Comparison of ENCODE assay signal across 12 cellular contexts in the genomic region with DNA sequence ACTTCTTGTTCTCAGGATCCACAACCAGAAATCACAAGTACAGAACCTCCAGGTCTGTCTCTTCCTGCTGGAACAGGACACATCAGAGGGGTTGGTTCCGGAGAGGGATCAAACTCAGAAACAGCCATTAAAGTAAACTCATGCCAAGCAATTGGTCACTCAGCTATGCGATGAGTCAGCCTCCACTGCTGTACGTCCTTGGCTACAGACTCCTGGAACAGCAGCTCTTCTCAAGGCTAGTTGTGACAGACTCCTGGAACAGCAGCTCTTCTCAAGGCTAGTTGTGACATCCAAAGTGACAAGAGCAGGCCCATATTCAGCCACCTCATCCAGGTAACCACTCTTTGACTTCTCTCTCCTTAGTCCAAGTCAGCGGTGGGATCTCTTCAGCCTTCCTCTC. TPM values are rescaled to one million over a fixed set of nuclear protein-coding genes. Genes with fewer than 3 reads are reported as not detected.
A peak's percentile ranks its signal among the peaks of the same experiment; 100 is the strongest.
DNase-seq lines count a peak whose midpoint lies in the region; ATAC-seq and TF ChIP-seq lines count a peak whose summit lies in the region.
"Had no signal": no experiment of that assay in that cellular context is flagged by ENCODE, and none has a peak within 500 bp of the region (broad histone marks: within the 10 kb centered on the region; RNA-seq: fewer than 3 reads in every experiment).

A gene with protein sequence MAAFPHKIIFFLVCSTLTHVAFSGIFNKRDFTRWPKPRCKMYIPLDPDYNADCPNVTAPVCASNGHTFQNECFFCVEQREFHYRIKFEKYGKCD (plus strand): TSS at position 239 of the 400 bp plus-strand sequence. CDS start 1,279 bp downstream, outside the sequence.

- peak within 1 kb of the TSS; percentile 87 for H2AFZ ChIP-seq in HCT116 (ENCODE audit: low read depth, low read length, poor library complexity, severe bottlenecking)
- peak within 1 kb of the TSS; percentile 53; the same call in 1 of the 2 replicates for H2AFZ ChIP-seq in SK-N-SH (ENCODE audit: low read depth)

- no peak within 1 kb of the TSS for H3K27ac ChIP-seq in HCT116 (ENCODE audit: low read depth, low read length)
- no peak within 1 kb of the TSS for H3K27ac ChIP-seq in SK-N-SH (ENCODE audit: low read depth in 2 of 2, low read length in 1 of 2)
- no peak within 1 kb of the TSS for H3K27ac ChIP-seq in substantia nigra (ENCODE audit: low read depth, low read length, poor library complexity, severe bottlenecking)

- TF ChIP-seq RAD21 in HCT116 (IDR thresholded peaks at IDR 0.05; ENCODE audit: low read depth): no peak
- TF ChIP-seq RAD21 in SK-N-SH (IDR thresholded peaks at IDR 0.05; ENCODE audit: low read length): no peak

- TF ChIP-seq EP300 in SK-N-SH (IDR thresholded peaks at IDR 0.05; ENCODE audit: borderline replicate concordance in 1 of 2, low read depth in 1 of 2, low read length in 1 of 2): no peak

- H3K36me3 ChIP-seq in HCT116 (ENCODE audit: control insufficient read depth in 1 of 2, insufficient read depth in 2 of 2, low read length in 2 of 2): no peaks in the 10 kb centered on the region
- H3K36me3 ChIP-seq in SK-N-SH (replicated peaks in 1 of 2; ENCODE audit: control insufficient read depth in 1 of 2, insufficient read depth in 2 of 2, low read length in 1 of 2): no peaks in the 10 kb centered on the region

- H3K4me3 ChIP-seq in HCT116 (replicated peaks in 1 of 2; ENCODE audit: low read depth in 1 of 2, low read length in 2 of 2) (no peak within 1 kb of the TSS), SK-N-SH (ENCODE audit: low read depth in 2 of 2, low read length in 1 of 2) (no peak within 1 kb of the TSS), fibroblast of the aortic adventitia (ENCODE audit: low read depth, low read length) (no peak within 1 kb of the TSS)

- intact Hi-C loops in HCT116 (cut with micrococcal nuclease): no loop called here

- BruUV-seq in HCT116 (replicated peaks; lab: Mats Ljungman, UMichigan): no TSS peak

- WGBS in SK-N-SH (ENCODE audit: low lambda C conversion rate): 51% methylated on average over 4 of the region's 4 CpGs

- TF ChIP-seq CTCF in HCT116 (IDR thresholded peaks at IDR 0.05 in 2 of 3, conservative IDR thresholded peaks at IDR 0.05 in 1 of 3; ENCODE audit: borderline replicate concordance in 1 of 3, insufficient read depth in 1 of 3, low read depth in 2 of 3, low read length in 2 of 3): no peak
- TF ChIP-seq CTCF in SK-N-SH (IDR thresholded peaks at IDR 0.05): no peak
- TF ChIP-seq CTCF in fibroblast of the aortic adventitia (IDR thresholded peaks at IDR 0.05; ENCODE audit: insufficient read depth, low read length): no peak

- H3K27me3 ChIP-seq in HCT116 (ENCODE audit: insufficient read depth, low read length): no peaks in the 10 kb centered on the region
- H3K27me3 ChIP-seq in SK-N-SH (ENCODE audit: insufficient read depth): no peaks in the 10 kb centered on the region

- peak; percentile 26 for DNase-seq in HCT116 (ENCODE audit: low read depth, low spot score)
- no peak for DNase-seq in SK-N-SH
- DNase-seq in fibroblast of the aortic adventitia (ENCODE audit: low read depth): peak; percentile 52
- DNase-seq in stromal cell of bone marrow (ENCODE audit: low read depth): peak; percentile 65
- DNase-seq in ecto neural progenitor cell (ENCODE audit: low spot score): no peak
- no peak for DNase-seq in G401 (ENCODE audit: low spot score)
- no peak for DNase-seq in substantia nigra (lab: John Stamatoyannopoulos, UW)
- DNase-seq: activated CD4-positive, alpha-beta memory T cell treated with anti-CD3 and anti-CD28 coated beads, Interleukin-2, amount 10 ng/mL, durations not matched to agents 7 days and 5 days; activated naive CD8-positive, alpha-beta T cell treated with anti-CD3 and anti-CD28 coated beads, Interleukin-2, amount 50 U/mL, for 24 hours; NCI-H2227 treated with DMSO at 0.1 percent for 48 hours; stimulated activated naive CD8-positive, alpha-beta T cell treated with anti-CD3 and anti-CD28 coated beads, Interleukin-15, amount 100 ng/mL, for 72 hours had no signal

- ATAC-seq in HCT116: peak; percentile 78
- ATAC-seq: activated naive CD8-positive, alpha-beta T cell treated with anti-CD3 and anti-CD28 coated beads, Interleukin-2, amount 50 U/mL, for 24 hours; stimulated activated naive CD8-positive, alpha-beta T cell treated with anti-CD3 and anti-CD28 coated beads, Interleukin-15, amount 100 ng/mL, for 72 hours had no signal

- no peaks in the 10 kb centered on the region for H3F3A ChIP-seq in SK-N-SH (replicated peaks; ENCODE audit: insufficient read depth)

- peak within 1 kb of the TSS; percentile 50 for H3K4me2 ChIP-seq in HCT116 (ENCODE audit: low read length)
- no peak within 1 kb of the TSS for H3K4me2 ChIP-seq in SK-N-SH

- CTCF ChIA-PET in HCT116 (lab: Charles Lee): interaction anchor here (1.8 kb wide), 1 partner anchor 463 kb away, joined by 4 read pairs; no protein-coding TSS in a partner anchor
- CTCF ChIA-PET in SK-N-SH (lab: Yijun Ruan, JAX): no interaction called here

- H3K4me1 ChIP-seq in HCT116 (ENCODE audit: control insufficient read depth in 1 of 2, insufficient read depth in 2 of 2, low read length in 2 of 2) (peaks cover 0 to 7% of the 10 kb centered on the region in 2 experiments; a peak in 2 of 4 replicates), SK-N-SH (ENCODE audit: control insufficient read depth in 1 of 2, insufficient read depth in 2 of 2, low read depth in 1 of 2, low read length in 1 of 2) (no peaks in the 10 kb centered on the region)

- POLR2A ChIA-PET in HCT116 (lab: Charles Lee) (no interaction called here), SK-N-SH (lab: Yijun Ruan, JAX) (no interaction called here)

- H3K9ac ChIP-seq in HCT116 (ENCODE audit: low read length) (no peak within 1 kb of the TSS), SK-N-SH (no peak within 1 kb of the TSS)

- in situ Hi-C loops in G401 (cut with HindIII; ENCODE audit: low sequenced_read_pairs): no loop called here

- H4K20me1 ChIP-seq in HCT116 (ENCODE audit: insufficient read depth) (no peaks in the 10 kb centered on the region), SK-N-SH (ENCODE audit: insufficient read depth) (no peaks in the 10 kb centered on the region)

- H3K9me3 ChIP-seq in HCT116 (ENCODE audit: control insufficient read depth in 1 of 2, insufficient read depth in 1 of 2, low read depth in 1 of 2, low read length in 2 of 2) (no peaks in the 10 kb centered on the region), SK-N-SH (no peaks in the 10 kb centered on the region)

- RAD21 ChIA-PET in HCT116 (lab: Charles Lee; ENCODE audit: low non-redundant PET in 1 of 2, low total read pairs in 2 of 2, uncharacterized antibody in 2 of 2, unreplicated experiment in 2 of 2): no interaction called here

- H3K9me2 ChIP-seq in HCT116 (ENCODE audit: insufficient read depth) (no peaks in the 10 kb centered on the region), SK-N-SH (no peaks in the 10 kb centered on the region)

- TF ChIP-seq POLR2A in HCT116 (IDR thresholded peaks at IDR 0.05; ENCODE audit: borderline replicate concordance, extremely low read depth, insufficient read depth, insufficient read length): no peak

- H3K79me2 ChIP-seq in HCT116 (ENCODE audit: insufficient read depth, low read length) (no peaks in the 10 kb centered on the region), SK-N-SH (ENCODE audit: insufficient read depth) (no peaks in the 10 kb centered on the region)

TF ChIP-seq in HCT116, 20 proteins besides CTCF, POLR2A, EP300 and RAD21 (continues in another document):
- TF ChIP-seq EZH2phosphoT487 (IDR thresholded peaks at IDR 0.05; ENCODE audit: borderline replicate concordance) (no peak), TCF7L2 (IDR thresholded peaks at IDR 0.05; ENCODE audit: borderline replicate concordance, extremely low read depth, insufficient read depth, insufficient read length) (peak; percentile 42), FOSL1 (IDR thresholded peaks at IDR 0.05; ENCODE audit: low read depth) (peak; percentile 39; the same call in 1 of the 2 replicates), POLR2AphosphoS5 (IDR thresholded peaks at IDR 0.05; ENCODE audit: low read depth, low read length) (no peak), JUND (IDR thresholded peaks at IDR 0.05) (peak; percentile 64), EZH2 (IDR thresholded peaks at IDR 0.05) (no peak), ELF1 (IDR thresholded peaks at IDR 0.05; ENCODE audit: borderline replicate concordance, low read depth) (no peak), YY1 (IDR thresholded peaks at IDR 0.05; ENCODE audit: extremely low read depth, insufficient replicate concordance, low read depth, low read length) (no peak), SIN3A (IDR thresholded peaks at IDR 0.05; ENCODE audit: low read depth) (no peak)
- TF ChIP-seq, protein P1, sequence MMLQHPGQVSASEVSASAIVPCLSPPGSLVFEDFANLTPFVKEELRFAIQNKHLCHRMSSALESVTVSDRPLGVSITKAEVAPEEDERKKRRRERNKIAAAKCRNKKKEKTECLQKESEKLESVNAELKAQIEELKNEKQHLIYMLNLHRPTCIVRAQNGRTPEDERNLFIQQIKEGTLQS (IDR thresholded peaks at IDR 0.05): no peak

TF ChIP-seq in SK-N-SH, 30 proteins besides CTCF, POLR2A, EP300 and RAD21:
- TF ChIP-seq JUND (IDR thresholded peaks at IDR 0.05) (peak; percentile 19), SMC3 (IDR thresholded peaks at IDR 0.05; ENCODE audit: low read depth, low read length) (no peak), FOSL2 (IDR thresholded peaks at IDR 0.05; ENCODE audit: borderline replicate concordance, low read depth) (peak; percentile 56; the same call in 1 of the 2 replicates), NFIC (IDR thresholded peaks at IDR 0.05; ENCODE audit: borderline replicate concordance) (peak; percentile 45; the same call in 1 of the 2 replicates)
- TF ChIP-seq, protein P2, sequence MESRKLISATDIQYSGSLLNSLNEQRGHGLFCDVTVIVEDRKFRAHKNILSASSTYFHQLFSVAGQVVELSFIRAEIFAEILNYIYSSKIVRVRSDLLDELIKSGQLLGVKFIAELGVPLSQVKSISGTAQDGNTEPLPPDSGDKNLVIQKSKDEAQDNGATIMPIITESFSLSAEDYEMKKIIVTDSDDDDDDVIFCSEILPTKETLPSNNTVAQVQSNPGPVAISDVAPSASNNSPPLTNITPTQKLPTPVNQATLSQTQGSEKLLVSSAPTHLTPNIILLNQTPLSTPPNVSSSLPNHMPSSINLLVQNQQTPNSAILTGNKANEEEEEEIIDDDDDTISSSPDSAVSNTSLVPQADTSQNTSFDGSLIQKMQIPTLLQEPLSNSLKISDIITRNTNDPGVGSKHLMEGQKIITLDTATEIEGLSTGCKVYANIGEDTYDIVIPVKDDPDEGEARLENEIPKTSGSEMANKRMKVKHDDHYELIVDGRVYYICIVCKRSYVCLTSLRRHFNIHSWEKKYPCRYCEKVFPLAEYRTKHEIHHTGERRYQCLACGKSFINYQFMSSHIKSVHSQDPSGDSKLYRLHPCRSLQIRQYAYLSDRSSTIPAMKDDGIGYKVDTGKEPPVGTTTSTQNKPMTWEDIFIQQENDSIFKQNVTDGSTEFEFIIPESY (IDR thresholded peaks at IDR 0.05; ENCODE audit: borderline replicate concordance, low read depth): no peak

RNA-seq across cellular contexts. Expression of the gene that starts here (rescaled TPM):
- total RNA-seq in HCT116 (2021; ENCODE audit: unreplicated experiment): not detected
- 0.05 TPM in 1 of 2 replicates, not detected in the other for polyA plus RNA-seq in HCT116 (2012)
- not detected in 2 replicates for polyA plus RNA-seq in SK-N-SH (2012; rRNA removed)
- not detected in 2 replicates for polyA plus RNA-seq in SK-N-SH (2012; cell fraction: cytosol; rRNA removed)
- not detected in 2 replicates for polyA plus RNA-seq in SK-N-SH (2012; cell fraction: nucleus; rRNA removed)
- not detected in 2 replicates for total RNA-seq in fibroblast of the aortic adventitia (ENCODE audit: low replicate concordance)
- not detected in 2 replicates for total RNA-seq in G401 (2014; rRNA removed; shearing (Covaris generic))
- total RNA-seq: activated CD4-positive, alpha-beta memory T cell treated with anti-CD3 and anti-CD28 coated beads, Interleukin-2, amount 10 ng/mL, durations not matched to agents 7 days and 5 days had no signal
- polyA plus RNA-seq: IgD-negative memory B cell had no signal

Comparison
In these comparisons a context has a peak if more than half of its experiments do, and no peak if none do; other contexts are left out.
1. Peak in DNase-seq, ATAC-seq and H3K4me2 ChIP-seq in HCT116; RNA of the gene not detected or under 1 TPM.
2. Peak in DNase-seq in fibroblast of the aortic adventitia; RNA of the gene not detected or under 1 TPM.